ENCODE assay signal across 1 cellular context in the genomic region with DNA sequence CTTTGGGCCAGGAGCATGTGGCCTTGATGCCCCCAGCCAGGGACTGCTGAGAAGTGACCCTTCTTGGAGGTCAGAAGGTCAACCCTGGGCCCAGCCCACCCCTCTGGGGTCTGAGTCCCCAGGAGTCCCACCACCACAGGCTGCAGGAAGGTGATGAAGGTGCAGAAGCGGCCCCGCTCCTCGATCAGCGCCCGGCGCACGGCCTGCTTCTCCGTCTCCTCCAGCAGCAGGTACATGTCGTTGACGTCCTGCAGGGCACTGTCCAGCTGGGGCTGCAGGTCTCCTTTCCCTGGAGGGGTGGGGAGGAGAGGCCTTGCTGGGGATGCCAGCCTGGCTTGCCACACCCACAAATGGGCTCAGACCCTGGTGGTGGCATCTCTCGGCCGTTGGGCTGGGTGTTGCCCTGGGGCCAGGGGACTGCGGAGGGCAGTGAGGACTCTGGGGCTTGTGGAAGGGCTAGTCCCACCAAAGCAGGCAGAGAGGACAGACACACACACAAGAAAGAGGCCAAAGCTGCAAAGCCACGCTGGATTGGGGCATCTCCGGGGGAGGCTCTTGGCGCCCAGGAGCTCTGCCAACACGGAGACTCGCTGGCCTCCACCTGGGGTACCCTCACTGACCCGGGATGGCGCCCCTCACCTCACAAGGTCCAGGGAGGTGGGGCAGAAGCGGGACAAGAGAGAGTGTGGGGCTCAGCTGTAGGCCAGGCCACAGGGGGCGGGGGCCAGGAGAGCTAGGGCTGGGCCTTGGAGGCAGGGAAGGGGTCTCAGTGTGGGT.
TF ChIP-seq lines count a peak whose summit lies in the region.

No MANE protein-coding gene starts in this region.

TF ChIP-seq in HepG2, 621 proteins besides CTCF, POLR2A, EP300 and RAD21 (continued from another document):
- TF ChIP-seq, protein P1, sequence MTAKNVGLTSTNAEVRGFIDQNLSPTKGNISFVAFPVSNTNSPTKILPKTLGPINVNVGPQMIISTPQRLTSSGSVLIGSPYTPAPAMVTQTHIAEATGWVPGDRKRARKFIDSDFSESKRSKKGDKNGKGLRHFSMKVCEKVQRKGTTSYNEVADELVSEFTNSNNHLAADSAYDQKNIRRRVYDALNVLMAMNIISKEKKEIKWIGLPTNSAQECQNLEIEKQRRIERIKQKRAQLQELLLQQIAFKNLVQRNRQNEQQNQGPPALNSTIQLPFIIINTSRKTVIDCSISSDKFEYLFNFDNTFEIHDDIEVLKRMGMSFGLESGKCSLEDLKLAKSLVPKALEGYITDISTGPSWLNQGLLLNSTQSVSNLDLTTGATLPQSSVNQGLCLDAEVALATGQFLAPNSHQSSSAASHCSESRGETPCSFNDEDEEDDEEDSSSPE (CRISPR knock-in tag; IDR thresholded peaks at IDR 0.05) = no peak
- TF ChIP-seq DNMT1 (CRISPR knock-in tag; IDR thresholded peaks at IDR 0.05) = no peak
- TF ChIP-seq KLF15 (CRISPR knock-in tag; IDR thresholded peaks at IDR 0.05; ENCODE audit: borderline replicate concordance) = no peak
- TF ChIP-seq, protein P2, sequence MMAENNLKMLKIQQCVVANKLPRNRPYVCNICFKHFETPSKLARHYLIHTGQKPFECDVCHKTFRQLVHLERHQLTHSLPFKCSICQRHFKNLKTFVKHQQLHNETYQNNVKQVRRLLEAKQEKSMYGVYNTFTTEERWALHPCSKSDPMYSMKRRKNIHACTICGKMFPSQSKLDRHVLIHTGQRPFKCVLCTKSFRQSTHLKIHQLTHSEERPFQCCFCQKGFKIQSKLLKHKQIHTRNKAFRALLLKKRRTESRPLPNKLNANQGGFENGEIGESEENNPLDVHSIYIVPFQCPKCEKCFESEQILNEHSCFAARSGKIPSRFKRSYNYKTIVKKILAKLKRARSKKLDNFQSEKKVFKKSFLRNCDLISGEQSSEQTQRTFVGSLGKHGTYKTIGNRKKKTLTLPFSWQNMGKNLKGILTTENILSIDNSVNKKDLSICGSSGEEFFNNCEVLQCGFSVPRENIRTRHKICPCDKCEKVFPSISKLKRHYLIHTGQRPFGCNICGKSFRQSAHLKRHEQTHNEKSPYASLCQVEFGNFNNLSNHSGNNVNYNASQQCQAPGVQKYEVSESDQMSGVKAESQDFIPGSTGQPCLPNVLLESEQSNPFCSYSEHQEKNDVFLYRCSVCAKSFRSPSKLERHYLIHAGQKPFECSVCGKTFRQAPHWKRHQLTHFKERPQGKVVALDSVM (CRISPR knock-in tag; IDR thresholded peaks at IDR 0.05) = no peak
- no peak for TF ChIP-seq MXD4 (CRISPR knock-in tag; IDR thresholded peaks at IDR 0.05)
- no peak for TF ChIP-seq NRL (CRISPR knock-in tag; IDR thresholded peaks at IDR 0.05; ENCODE audit: borderline replicate concordance)
- TF ChIP-seq ZSCAN31 (CRISPR knock-in tag; IDR thresholded peaks at IDR 0.05; ENCODE audit: low read depth) = no peak
- TF ChIP-seq HNRNPLL (IDR thresholded peaks at IDR 0.05; ENCODE audit: low read depth, low read length, poor library complexity, severe bottlenecking) = no peak
- no peak for TF ChIP-seq ZFP36L2 (CRISPR knock-in tag; IDR thresholded peaks at IDR 0.05)
- TF ChIP-seq ZNF432 (CRISPR knock-in tag; IDR thresholded peaks at IDR 0.05; ENCODE audit: borderline replicate concordance) = no peak
- no peak for TF ChIP-seq SUZ12 (IDR thresholded peaks at IDR 0.05; ENCODE audit: low read depth, low read length)
- TF ChIP-seq WIZ (CRISPR knock-in tag; IDR thresholded peaks at IDR 0.05) = no peak
- TF ChIP-seq, protein P3, sequence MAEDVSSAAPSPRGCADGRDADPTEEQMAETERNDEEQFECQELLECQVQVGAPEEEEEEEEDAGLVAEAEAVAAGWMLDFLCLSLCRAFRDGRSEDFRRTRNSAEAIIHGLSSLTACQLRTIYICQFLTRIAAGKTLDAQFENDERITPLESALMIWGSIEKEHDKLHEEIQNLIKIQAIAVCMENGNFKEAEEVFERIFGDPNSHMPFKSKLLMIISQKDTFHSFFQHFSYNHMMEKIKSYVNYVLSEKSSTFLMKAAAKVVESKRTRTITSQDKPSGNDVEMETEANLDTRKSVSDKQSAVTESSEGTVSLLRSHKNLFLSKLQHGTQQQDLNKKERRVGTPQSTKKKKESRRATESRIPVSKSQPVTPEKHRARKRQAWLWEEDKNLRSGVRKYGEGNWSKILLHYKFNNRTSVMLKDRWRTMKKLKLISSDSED (CRISPR knock-in tag; IDR thresholded peaks at IDR 0.05) = no peak
- TF ChIP-seq ZNF18 (CRISPR knock-in tag; IDR thresholded peaks at IDR 0.05; ENCODE audit: insufficient replicate concordance) = no peak
- TF ChIP-seq RBFOX2 (IDR thresholded peaks at IDR 0.05; ENCODE audit: low read depth, low read length) = peak; percentile 76
- TF ChIP-seq MYC (CRISPR knock-in tag; IDR thresholded peaks at IDR 0.05; ENCODE audit: borderline replicate concordance) = 0 out of 2 replicates have a peak, but pooled peaks have one; percentile 24
- no peak for TF ChIP-seq RFXANK (CRISPR knock-in tag; IDR thresholded peaks at IDR 0.05)
- TF ChIP-seq NFE2L2 (IDR thresholded peaks at IDR 0.05; ENCODE audit: low read length) = no peak
- TF ChIP-seq, protein P4, sequence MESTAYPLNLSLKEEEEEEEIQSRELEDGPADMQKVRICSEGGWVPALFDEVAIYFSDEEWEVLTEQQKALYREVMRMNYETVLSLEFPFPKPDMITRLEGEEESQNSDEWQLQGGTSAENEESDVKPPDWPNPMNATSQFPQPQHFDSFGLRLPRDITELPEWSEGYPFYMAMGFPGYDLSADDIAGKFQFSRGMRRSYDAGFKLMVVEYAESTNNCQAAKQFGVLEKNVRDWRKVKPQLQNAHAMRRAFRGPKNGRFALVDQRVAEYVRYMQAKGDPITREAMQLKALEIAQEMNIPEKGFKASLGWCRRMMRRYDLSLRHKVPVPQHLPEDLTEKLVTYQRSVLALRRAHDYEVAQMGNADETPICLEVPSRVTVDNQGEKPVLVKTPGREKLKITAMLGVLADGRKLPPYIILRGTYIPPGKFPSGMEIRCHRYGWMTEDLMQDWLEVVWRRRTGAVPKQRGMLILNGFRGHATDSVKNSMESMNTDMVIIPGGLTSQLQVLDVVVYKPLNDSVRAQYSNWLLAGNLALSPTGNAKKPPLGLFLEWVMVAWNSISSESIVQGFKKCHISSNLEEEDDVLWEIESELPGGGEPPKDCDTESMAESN (CRISPR knock-in tag; conservative IDR thresholded peaks at IDR 0.05) = no peak
- no peak for TF ChIP-seq ZNF709 (CRISPR knock-in tag; IDR thresholded peaks at IDR 0.05)
- no peak for TF ChIP-seq ZSCAN20 (CRISPR knock-in tag; IDR thresholded peaks at IDR 0.05; ENCODE audit: borderline replicate concordance)
- no peak for TF ChIP-seq ISL2 (CRISPR knock-in tag; IDR thresholded peaks at IDR 0.05)
- no peak for TF ChIP-seq ZBTB3 (CRISPR knock-in tag; IDR thresholded peaks at IDR 0.05; ENCODE audit: borderline replicate concordance, low read depth)
- TF ChIP-seq RBM22 (optimal IDR thresholded peaks at IDR 0.05; ENCODE audit: low read length) = peak; percentile 79
- TF ChIP-seq PTBP1 (IDR thresholded peaks at IDR 0.05; ENCODE audit: low read depth, low read length, poor library complexity, severe bottlenecking) = no peak
- TF ChIP-seq PHB2 (IDR thresholded peaks at IDR 0.05; ENCODE audit: partially characterized antibody) = no peak
- no peak for TF ChIP-seq THYN1 (CRISPR knock-in tag; IDR thresholded peaks at IDR 0.05; ENCODE audit: borderline replicate concordance, low read depth)
- TF ChIP-seq MIXL1 (CRISPR knock-in tag; IDR thresholded peaks at IDR 0.05) = no peak
- TF ChIP-seq HOXD1 (CRISPR knock-in tag; IDR thresholded peaks at IDR 0.05) = no peak
- TF ChIP-seq, protein P5, sequence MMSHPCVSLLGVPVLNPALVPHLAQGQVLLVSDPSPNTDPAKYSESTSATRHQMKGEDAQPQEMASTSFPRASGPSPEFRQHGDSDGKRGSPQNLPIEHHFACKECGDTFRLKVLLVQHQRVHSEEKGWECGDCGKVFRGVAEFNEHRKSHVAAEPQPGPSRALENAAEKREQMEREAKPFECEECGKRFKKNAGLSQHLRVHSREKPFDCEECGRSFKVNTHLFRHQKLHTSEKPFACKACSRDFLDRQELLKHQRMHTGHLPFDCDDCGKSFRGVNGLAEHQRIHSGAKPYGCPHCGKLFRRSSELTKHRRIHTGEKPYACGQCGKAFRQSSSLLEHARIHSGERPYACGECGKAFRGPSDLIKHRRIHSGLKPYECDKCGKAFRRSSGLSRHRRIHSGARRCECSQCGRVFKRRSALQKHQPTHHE (CRISPR knock-in tag; IDR thresholded peaks at IDR 0.05; ENCODE audit: borderline replicate concordance) = no peak
- TF ChIP-seq AHR (CRISPR knock-in tag; IDR thresholded peaks at IDR 0.05) = no peak
- TF ChIP-seq ZNF788 (CRISPR knock-in tag; IDR thresholded peaks at IDR 0.05; ENCODE audit: borderline replicate concordance) = no peak
- TF ChIP-seq FOXP1 (IDR thresholded peaks at IDR 0.05) = no peak
- no peak for TF ChIP-seq FOXP1 (CRISPR knock-in tag; IDR thresholded peaks at IDR 0.05)
- no peak for TF ChIP-seq ZUFSP (CRISPR knock-in tag; IDR thresholded peaks at IDR 0.05; ENCODE audit: borderline replicate concordance)
- no peak for TF ChIP-seq HNF1B (CRISPR knock-in tag; IDR thresholded peaks at IDR 0.05)
- no peak for TF ChIP-seq RAD51 (IDR thresholded peaks at IDR 0.05; ENCODE audit: borderline replicate concordance)
- no peak for TF ChIP-seq THAP11 (CRISPR knock-in tag; IDR thresholded peaks at IDR 0.05)
- no peak for TF ChIP-seq ZNF138 (CRISPR knock-in tag; IDR thresholded peaks at IDR 0.05; ENCODE audit: low read depth)
- TF ChIP-seq ZMAT3 (CRISPR knock-in tag; conservative IDR thresholded peaks at IDR 0.05) = no peak
- TF ChIP-seq BCL6 (CRISPR knock-in tag; IDR thresholded peaks at IDR 0.05) = no peak
- no peak for TF ChIP-seq ONECUT2 (CRISPR knock-in tag; IDR thresholded peaks at IDR 0.05)
- no peak for TF ChIP-seq ZZZ3 (CRISPR knock-in tag; IDR thresholded peaks at IDR 0.05; ENCODE audit: borderline replicate concordance)
